29 cellular contexts compared by ENCODE assay signal in the genomic region with DNA sequence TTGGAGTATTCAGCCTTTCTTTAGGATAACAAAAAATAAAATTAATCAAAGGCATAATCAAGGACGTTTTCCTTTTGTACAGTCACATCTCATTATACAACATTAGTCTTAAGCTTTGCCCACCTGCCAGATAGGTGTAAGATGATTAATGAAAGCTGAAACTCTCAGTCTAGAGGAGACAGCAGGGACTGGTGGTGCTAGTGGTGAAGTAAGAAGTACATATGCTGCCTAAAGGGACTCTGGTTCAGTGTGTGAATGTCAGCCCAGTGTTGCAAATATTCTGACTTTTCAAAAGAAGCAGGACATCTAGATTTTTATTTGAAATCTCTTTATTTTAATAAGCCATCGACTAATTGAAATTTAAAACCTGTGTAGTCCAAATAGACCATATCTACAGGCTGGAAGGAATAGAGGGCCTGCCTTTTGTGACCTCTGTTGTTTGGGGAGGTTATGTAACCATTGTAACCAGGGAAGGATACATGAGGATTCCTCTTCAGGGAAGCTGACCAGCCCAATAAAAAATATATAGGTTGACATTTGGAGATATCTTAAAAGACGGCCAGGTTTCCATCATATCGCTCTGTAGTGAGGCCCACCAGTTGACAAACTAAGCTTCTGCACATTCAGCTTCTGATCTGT. TPM values are rescaled to one million over a fixed set of nuclear protein-coding genes. Genes with fewer than 3 reads are reported as not detected.
DNase-seq lines count a peak whose midpoint lies in the region; ATAC-seq, FAIRE-seq and TF ChIP-seq lines count a peak whose summit lies in the region.
"Had no signal": no experiment of that assay in that cellular context is flagged by ENCODE, and none has a peak within 500 bp of the region (broad histone marks: within the 10 kb centered on the region; RNA-seq: fewer than 3 reads in every experiment).

No MANE protein-coding gene starts in this region.

- H3K36me3 Mint-ChIP-seq in activated CD4-positive, alpha-beta T cell treated with anti-CD3 and anti-CD28 coated beads for 36 hours (ENCODE audit: low read depth) = peaks cover 3% of the 10 kb centered on the region
- H3K36me3 Mint-ChIP-seq: activated naive CD4-positive, alpha-beta T cell treated with anti-CD3 and anti-CD28 coated beads, Interleukin-2, amount 50 U/mL, for 72 hours; natural killer cell treated with Interleukin-12 subunit alpha and Interleukin-12 subunit beta and Interleukin-15 and Interleukin-18, amount 100 ng/mL, for 72 hours had no signal

- H3K79me2 ChIP-seq in keratinocyte (ENCODE audit: control insufficient read depth, insufficient read depth, low read length) = peaks cover 13% of the 10 kb centered on the region

- no peak for TF ChIP-seq POLR2A in thyroid gland (IDR thresholded peaks at IDR 0.05)

- H3K4me2 ChIP-seq in keratinocyte (ENCODE audit: control insufficient read depth, extremely low read depth, insufficient read depth, low read depth, low read length) = no peak overlapping the region
- H3K4me2 ChIP-seq: smooth muscle cell had no signal

- H3K4me3 Mint-ChIP-seq in activated CD4-positive, alpha-beta T cell treated with anti-CD3 and anti-CD28 coated beads for 36 hours = no peak overlapping the region
- H3K4me3 Mint-ChIP-seq: activated CD4-positive, alpha-beta T cell treated with anti-CD3 and anti-CD28 coated beads, Interleukin-2, amount 10 ng/mL, durations not matched to agents 24 days and 14 days; CD4-positive, alpha-beta T cell; natural killer cell treated with Interleukin-12 subunit alpha and Interleukin-12 subunit beta and Interleukin-15 and Interleukin-18, amount 100 ng/mL, for 72 hours had no signal

- no peaks in the 10 kb centered on the region for H3K9me3 Mint-ChIP-seq in activated CD4-positive, alpha-beta T cell treated with anti-CD3 and anti-CD28 coated beads for 36 hours (ENCODE audit: low read depth)
- H3K9me3 Mint-ChIP-seq: activated CD4-positive, alpha-beta T cell treated with anti-CD3 and anti-CD28 coated beads, Interleukin-2, amount 10 ng/mL, durations not matched to agents 24 days and 14 days; CD4-positive, alpha-beta T cell; natural killer cell treated with Interleukin-12 subunit alpha and Interleukin-12 subunit beta and Interleukin-15 and Interleukin-18, amount 100 ng/mL, for 72 hours had no signal

- DNase-seq in NCI-H2171 treated with DMSO at 0.1 percent for 48 hours (lab: John Stamatoyannopoulos, UW) = peak; percentile 48
- no peak for DNase-seq in NCI-H2171 (lab: John Stamatoyannopoulos, UW)
- peak; percentile 68 for DNase-seq in NCI-H82 (lab: John Stamatoyannopoulos, UW)
- no peak for DNase-seq in keratinocyte (ENCODE audit: low read depth, low spot score)
- DNase-seq in thyroid gland = no peak
- no peak for DNase-seq in SKM-1 treated with dmso at 0.1 percent for 144 hours (lab: John Stamatoyannopoulos, UW; ENCODE audit: unreplicated experiment)
- DNase-seq in activated CD4-positive, alpha-beta T cell treated with anti-CD3 and anti-CD28 coated beads for 36 hours = no peak
- DNase-seq: activated CD4-positive, alpha-beta T cell treated with anti-CD3 and anti-CD28 coated beads, Interleukin-2, amount 10 ng/mL, durations not matched to agents 24 days and 14 days; anterior cingulate cortex; CD4-positive, alpha-beta T cell; effector CD4-positive, alpha-beta T cell; gastrocnemius medialis; GM23248; mammary epithelial cell; NCI-H1436; NCI-H446 treated with DMSO at 0.1 percent for 48 hours; ovary; stimulated activated naive CD4-positive, alpha-beta T cell treated with Interleukin-2 at 50 U/mL for 16 hours; SW 1271; T-helper 9 cell; upper lobe of right lung; WERI-Rb-1 had no signal

- FAIRE-seq in keratinocyte (lab: Jason Lieb, UNC) = peak; percentile 13
- FAIRE-seq: bronchial epithelial cell had no signal

- no peaks in the 10 kb centered on the region for H3K9me3 ChIP-seq in keratinocyte (ENCODE audit: control insufficient read depth, low read depth, low read length)
- H3K9me3 ChIP-seq in thyroid gland = no peaks in the 10 kb centered on the region
- H3K9me3 ChIP-seq: gastrocnemius medialis, ovary, right atrium auricular region, suprapubic skin, upper lobe of right lung had no signal

- H3K27ac ChIP-seq in keratinocyte (ENCODE audit: control insufficient read depth, insufficient read depth, low read length) (no peak overlapping the region), thyroid gland (peak overlapping the region; percentile 72 to 86 (median 85))
- H3K27ac ChIP-seq: gastrocnemius medialis, GM23248, ovary, right atrium auricular region, suprapubic skin, upper lobe of right lung, WERI-Rb-1 had no signal

- no peak overlapping the region for H3K4me3 ChIP-seq in keratinocyte (ENCODE audit: control insufficient read depth in 2 of 3, extremely low read depth in 1 of 3, insufficient read depth in 2 of 3, low read depth in 1 of 3, low read length in 3 of 3)
- H3K4me3 ChIP-seq in thyroid gland (replicated peaks in 1 of 3) = no peak overlapping the region
- H3K4me3 ChIP-seq: gastrocnemius medialis, GM23248, ovary, right atrium auricular region, smooth muscle cell, suprapubic skin, upper lobe of right lung had no signal

- H4K20me1 ChIP-seq in keratinocyte (ENCODE audit: control insufficient read depth, extremely low read depth, insufficient read depth, low read length) = no peaks in the 10 kb centered on the region

- H3K27ac Mint-ChIP-seq in activated CD4-positive, alpha-beta T cell treated with anti-CD3 and anti-CD28 coated beads for 36 hours = no peak overlapping the region
- H3K27ac Mint-ChIP-seq: activated CD4-positive, alpha-beta T cell treated with anti-CD3 and anti-CD28 coated beads, Interleukin-2, amount 10 ng/mL, durations not matched to agents 24 days and 14 days; activated naive CD4-positive, alpha-beta T cell treated with anti-CD3 and anti-CD28 coated beads, Interleukin-2, amount 50 U/mL, for 72 hours; CD4-positive, alpha-beta T cell; natural killer cell treated with Interleukin-12 subunit alpha and Interleukin-12 subunit beta and Interleukin-15 and Interleukin-18, amount 100 ng/mL, for 72 hours had no signal

- POLR2A ChIA-PET in activated CD4-positive, alpha-beta T cell treated with anti-CD3 and anti-CD28 coated beads for 36 hours (lab: Charles Lee) = interaction anchor here (0.6 kb wide), 1 partner anchor 279 kb away, joined by 3 read pairs; no protein-coding TSS in a partner anchor

- H3K4me1 ChIP-seq in keratinocyte (ENCODE audit: control insufficient read depth, extremely low read depth, insufficient read depth, low read length) = peaks cover 12% of the 10 kb centered on the region
- H3K4me1 ChIP-seq in thyroid gland = peaks cover 46 to 61% of the 10 kb centered on the region in 2 donors

- dilution Hi-C loops in keratinocyte (cut with MboI; ENCODE audit: extremely low pct_ligation_motif_present, low sequenced_read_pairs) = no loop called here

- H3K9ac ChIP-seq in keratinocyte (ENCODE audit: control insufficient read depth, extremely low read depth, insufficient read depth, low read length) = no peak overlapping the region
- H3K9ac ChIP-seq: GM23248 had no signal

- peaks cover 11% of the 10 kb centered on the region for H3K4me1 Mint-ChIP-seq in activated CD4-positive, alpha-beta T cell treated with anti-CD3 and anti-CD28 coated beads for 36 hours

- 59 to 73% methylated on average over 4 of the region's 4 CpGs for WGBS in thyroid gland, 2 donors

- H3K36me3 ChIP-seq in keratinocyte (ENCODE audit: control insufficient read depth in 2 of 2, extremely low read depth in 1 of 2, insufficient read depth in 2 of 2, low read length in 2 of 2) (no peaks in the 10 kb centered on the region), thyroid gland (no peaks in the 10 kb centered on the region)
- H3K36me3 ChIP-seq: gastrocnemius medialis, ovary, right atrium auricular region, suprapubic skin, upper lobe of right lung, WERI-Rb-1 had no signal

- no peak for TF ChIP-seq CTCF in keratinocyte (optimal IDR thresholded peaks at IDR 0.05 in 1 of 3, IDR thresholded peaks at IDR 0.05 in 1 of 3, conservative IDR thresholded peaks at IDR 0.05 in 1 of 3; ENCODE audit: extremely low read depth in 1 of 3, insufficient read depth in 2 of 3, low read length in 3 of 3)
- no peak for TF ChIP-seq CTCF in thyroid gland (IDR thresholded peaks at IDR 0.05)

- no peaks in the 10 kb centered on the region for H3K9me1 ChIP-seq in keratinocyte (ENCODE audit: control insufficient read depth, extremely low read depth, insufficient read depth, low read length)

- no peak overlapping the region for H2AFZ ChIP-seq in keratinocyte (ENCODE audit: control insufficient read depth, low read length)
- H2AFZ ChIP-seq: GM23248 had no signal

- H3K27me3 ChIP-seq in keratinocyte (ENCODE audit: control insufficient read depth, extremely low read depth, insufficient read depth, low read length) (no peaks in the 10 kb centered on the region), thyroid gland (no peaks in the 10 kb centered on the region)
- H3K27me3 ChIP-seq: gastrocnemius medialis, ovary, right atrium auricular region, suprapubic skin, upper lobe of right lung had no signal

- H3K27me3 Mint-ChIP-seq in activated CD4-positive, alpha-beta T cell treated with anti-CD3 and anti-CD28 coated beads for 36 hours = no peaks in the 10 kb centered on the region
- H3K27me3 Mint-ChIP-seq: activated CD4-positive, alpha-beta T cell treated with anti-CD3 and anti-CD28 coated beads, Interleukin-2, amount 10 ng/mL, durations not matched to agents 24 days and 14 days; CD4-positive, alpha-beta T cell; natural killer cell treated with Interleukin-12 subunit alpha and Interleukin-12 subunit beta and Interleukin-15 and Interleukin-18, amount 100 ng/mL, for 72 hours had no signal

- ATAC-seq in GM21717 (IDR thresholded peaks at IDR 0.05; ENCODE audit: unreplicated experiment) = no peak
- no peak for ATAC-seq in activated CD4-positive, alpha-beta T cell treated with anti-CD3 and anti-CD28 coated beads for 36 hours
- ATAC-seq: activated naive CD4-positive, alpha-beta T cell treated with anti-CD3 and anti-CD28 coated beads, Interleukin-2, amount 50 U/mL, for 72 hours; gastrocnemius medialis; natural killer cell treated with Interleukin-12 subunit alpha and Interleukin-12 subunit beta and Interleukin-15 and Interleukin-18, amount 100 ng/mL, for 72 hours; upper lobe of right lung had no signal

- CTCF ChIA-PET in activated CD4-positive, alpha-beta T cell treated with anti-CD3 and anti-CD28 coated beads for 36 hours (lab: Charles Lee) = interaction anchor here (1.1 to 1.2 kb wide), 2 partner anchors 15 to 18 kb away, joined by 4 to 5 read pairs; no protein-coding TSS in a partner anchor

- intact Hi-C loops in thyroid gland (cut with DNase I) = no loop called here
- intact Hi-C loops in activated CD4-positive, alpha-beta T cell treated with anti-CD3 and anti-CD28 coated beads for 36 hours (cut with DNase I, micrococcal nuclease) = no loop called here

RNA-seq across cellular contexts. Expression of a gene that starts 54.1 kb away (rescaled TPM):
- 46.8 to 87.2 TPM (median 56.4 TPM) in 3 replicates for polyA plus RNA-seq in keratinocyte
- polyA plus RNA-seq in keratinocyte (2011; ENCODE audit: low read depth) = 21.4 TPM
- 63.6 and 80.7 TPM in 2 replicates for polyA plus RNA-seq in keratinocyte (2011; cell fraction: cytosol; rRNA removed)
- polyA plus RNA-seq in keratinocyte (2011; cell fraction: nucleus; rRNA removed) = 66.5 and 74.0 TPM in 2 replicates
- polyA plus RNA-seq in keratinocyte (2012; ENCODE audit: low replicate concordance) = 33.8 and 50.1 TPM in 2 replicates
- 51.0 to 113 TPM (median 87.3 TPM) in 3 replicates for polyA minus RNA-seq in keratinocyte
- polyA minus RNA-seq in keratinocyte (2011; cell fraction: cytosol; rRNA and poly(A)+ RNA removed) = 63.7 TPM
- polyA minus RNA-seq in keratinocyte (2011; cell fraction: nucleus; rRNA and poly(A)+ RNA removed) = 51.8 and 112 TPM in 2 replicates
- total RNA-seq in thyroid gland = 100 to 1,000 TPM; 125 to 182 (median 164) TPM
- total RNA-seq in activated CD4-positive, alpha-beta T cell treated with anti-CD3 and anti-CD28 coated beads for 36 hours = 10 to 100 TPM; 50.9 to 57.6 TPM

RNA-seq across cellular contexts. Expression of a gene that starts 54.4 kb away (rescaled TPM):
- polyA plus RNA-seq in keratinocyte = 7.8 to 11.6 TPM (median 7.9 TPM) in 3 replicates
- 6.4 TPM for polyA plus RNA-seq in keratinocyte (2011; ENCODE audit: low read depth)
- polyA plus RNA-seq in keratinocyte (2011; cell fraction: cytosol; rRNA removed) = 4.4 and 7.3 TPM in 2 replicates
- 9.8 and 12.4 TPM in 2 replicates for polyA plus RNA-seq in keratinocyte (2011; cell fraction: nucleus; rRNA removed)
- 3.1 and 7.0 TPM in 2 replicates for polyA plus RNA-seq in keratinocyte (2012; ENCODE audit: low replicate concordance)
- 2.6 to 14.2 TPM (median 10.3 TPM) in 3 replicates for polyA minus RNA-seq in keratinocyte
- 7.7 TPM for polyA minus RNA-seq in keratinocyte (2011; cell fraction: cytosol; rRNA and poly(A)+ RNA removed)
- 8.8 and 18.6 TPM in 2 replicates for polyA minus RNA-seq in keratinocyte (2011; cell fraction: nucleus; rRNA and poly(A)+ RNA removed)
- total RNA-seq in thyroid gland = 10 to 100 TPM in 2 of 4 donors, 1 to 10 TPM in 2; 7.3 to 14.5 (median 11.0) TPM
- 10 to 100 TPM in 1 of 2 experiments, 1 to 10 TPM in 1; 7.8 to 10.2 TPM for total RNA-seq in activated CD4-positive, alpha-beta T cell treated with anti-CD3 and anti-CD28 coated beads for 36 hours

Comparison
In these comparisons a context has a peak if more than half of its experiments do, and no peak if none do; other contexts are left out.
1. DNase-seq: peak in NCI-H2171 treated with DMSO at 0.1 percent for 48 hours (single experiment) and NCI-H82 (single experiment); none in NCI-H2171 (single experiment), keratinocyte (single experiment), thyroid gland (0 of 2), SKM-1 treated with dmso at 0.1 percent for 144 hours (single experiment) and activated CD4-positive, alpha-beta T cell treated with anti-CD3 and anti-CD28 coated beads for 36 hours (single experiment).